23 cellular contexts compared by ENCODE assay signal in genomic region chr2:189499137-189499536, GRCh38.
"Had no signal": no experiment of that assay in that cellular context is flagged by ENCODE, and none has a peak within 500 bp of the region (broad histone marks: within the 10 kb centered on the region; RNA-seq: fewer than 3 reads in every experiment).

No MANE protein-coding gene starts in this region.

- H3K4me2 ChIP-seq: hepatocyte had no signal

- H3K4me1 ChIP-seq: left ventricle myocardium inferior, pancreas, prostate gland, sigmoid colon, tibial nerve, uterus had no signal

- FAIRE-seq: pancreas, small intestine had no signal

- H3K9me3 ChIP-seq: left ventricle myocardium inferior, mucosa of descending colon, pancreas, prostate gland, sigmoid colon, tibial nerve, uterus had no signal

- DNase-seq: islet precursor cell; left ventricle myocardium inferior; midbrain; mucosa of descending colon; naive thymus-derived CD4-positive, alpha-beta T cell; nucleus accumbens; pancreas; posterior cingulate gyrus; retina; right cardiac atrium; sigmoid colon; small intestine; spleen; stimulated activated CD4-positive, alpha-beta T cell treated with anti-CD3 and anti-CD28 coated beads, Interleukin-4, amount 100 ng/mL, for 24 hours; stimulated activated naive CD4-positive, alpha-beta T cell; substantia nigra; uterus had no signal

- H3K79me2 ChIP-seq: hepatocyte had no signal

- ATAC-seq: mucosa of descending colon; naive thymus-derived CD4-positive, alpha-beta T cell; natural killer cell treated with Interleukin-12 subunit alpha and Interleukin-12 subunit beta and Interleukin-15 and Interleukin-18, amount 100 ng/mL, for 72 hours; pancreas; right cardiac atrium; stimulated activated effector memory CD8-positive, alpha-beta T cell treated with anti-CD3 and anti-CD28 coated beads, Interleukin-12 subunit alpha, Interleukin-12 subunit beta, amount 100 ng/mL, for 72 hours had no signal

- H3K27me3 ChIP-seq: hepatocyte, pancreas, sigmoid colon, spleen, tibial nerve, uterus had no signal

- H2AFZ ChIP-seq: hepatocyte had no signal

- H3K36me3 ChIP-seq: left ventricle myocardium inferior, pancreas, prostate gland, sigmoid colon, spleen, tibial nerve, uterus had no signal

- H3K27ac ChIP-seq: hepatocyte, left ventricle myocardium inferior, pancreas, prostate gland, sigmoid colon, tibial nerve, uterus had no signal

- H3K4me3 ChIP-seq: hepatocyte, left ventricle myocardium inferior, lung, mucosa of descending colon, pancreas, prostate gland, sigmoid colon, spleen, tibial nerve, uterus had no signal
